9 cellular contexts compared by ENCODE assay signal in the genomic region with DNA sequence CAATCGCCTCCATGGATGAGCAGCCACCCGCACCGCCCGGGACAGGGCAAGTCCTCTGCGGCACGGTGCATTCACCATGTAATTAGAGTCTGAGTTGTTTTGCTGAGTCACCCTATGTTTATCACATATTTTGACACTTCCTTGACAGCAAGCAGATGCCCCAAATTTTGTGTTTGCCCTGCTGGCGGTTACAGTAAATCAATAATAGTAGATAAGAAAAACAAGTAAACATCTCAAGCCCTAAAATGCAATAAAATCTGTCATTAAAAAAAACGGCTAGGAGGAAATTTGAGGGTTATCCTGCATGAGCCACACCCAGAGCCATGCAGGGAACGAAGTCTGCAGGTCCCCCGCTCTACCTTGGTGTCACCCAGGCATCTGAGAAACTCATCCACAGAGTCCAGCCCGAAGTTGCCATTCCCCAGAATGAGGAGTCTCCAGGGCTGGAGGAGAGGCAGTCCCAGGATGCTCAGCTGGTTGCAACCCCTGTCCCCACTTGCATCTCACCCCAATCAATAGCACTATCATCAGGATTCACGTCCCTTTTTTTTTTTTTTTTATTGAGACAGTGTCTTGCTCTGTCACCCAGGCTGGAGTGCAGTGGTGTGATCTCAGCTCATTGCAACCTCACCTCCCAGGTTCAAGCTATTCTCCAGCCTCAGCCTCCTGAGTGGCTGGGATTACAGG. TPM values are rescaled to one million over a fixed set of nuclear protein-coding genes. Genes with fewer than 3 reads are reported as not detected.
A peak's percentile ranks its signal among the peaks of the same experiment; 100 is the strongest.
DNase-seq lines count a peak whose midpoint lies in the region; ATAC-seq, FAIRE-seq and TF ChIP-seq lines count a peak whose summit lies in the region.
"Had no signal": no experiment of that assay in that cellular context is flagged by ENCODE, and none has a peak within 500 bp of the region (broad histone marks: within the 10 kb centered on the region; RNA-seq: fewer than 3 reads in every experiment).

No MANE protein-coding gene starts in this region.

- peak overlapping the region; percentile 50 to 85 for H3K9ac ChIP-seq in K562 (ENCODE audit: insufficient read depth in 1 of 2, low read depth in 2 of 2, low read length in 2 of 2)

- H2AFZ ChIP-seq in K562 (ENCODE audit: low read depth, low read length), result peak overlapping the region; percentile 83

- POLR2A ChIA-PET in K562 (lab: Yijun Ruan, JAX), result interaction anchor here (0.6 to 1.6 kb wide), 3 partner anchors 14 to 151 kb away, joined by 3 to 5 read pairs (median 5); a partner anchor contains a TSS
- POLR2A ChIA-PET in naive thymus-derived CD8-positive, alpha-beta T cell (lab: Charles Lee), result interaction anchor here (0.7 to 0.9 kb wide), 3 partner anchors 12 to 321 kb away, joined by 4 to 6 read pairs (median 4); no protein-coding TSS in a partner anchor

- no peaks in the 10 kb centered on the region for H3K9me3 Mint-ChIP-seq in naive thymus-derived CD8-positive, alpha-beta T cell

- no peaks in the 10 kb centered on the region for H3K79me2 ChIP-seq in K562 (ENCODE audit: control insufficient read depth, insufficient read depth, low read length)

- peak overlapping the region in 6 of 10 donors; percentile 11 to 69 (median 36) for H3K4me3 Mint-ChIP-seq in naive thymus-derived CD8-positive, alpha-beta T cell

- H3K4me3 ChIP-seq in NB4 (ENCODE audit: low read depth, low read length) (no peak overlapping the region), K562 (no peak overlapping the region)
- H3K4me3 ChIP-seq: SK-N-MC had no signal

- peak; percentile 89 for TF ChIP-seq EP300 in K562 (IDR thresholded peaks at IDR 0.05; ENCODE audit: low read length)

- TF ChIP-seq CTCF in NB4 (IDR thresholded peaks at IDR 0.05; ENCODE audit: low read depth, low read length) (no peak), K562 (IDR thresholded peaks at IDR 0.05 in 2 of 3, conservative IDR thresholded peaks at IDR 0.05 in 1 of 3; ENCODE audit: insufficient read depth in 2 of 3, low read depth in 1 of 3, low read length in 3 of 3) (no peak)

- DNase-seq in NCI-H1436 (lab: John Stamatoyannopoulos, UW), result peak; percentile 54
- no peak for DNase-seq in NCI-H1436 treated with DMSO at 0.1 percent for 48 hours (lab: John Stamatoyannopoulos, UW)
- DNase-seq in NB4 (ENCODE audit: low read depth), result peak; percentile 62
- DNase-seq in K562 (ENCODE audit: extremely low read depth in 1 of 4, low spot score in 3 of 4), result peak; percentile 60 to 82 (median 70)
- DNase-seq in naive thymus-derived CD8-positive, alpha-beta T cell, result no peak
- DNase-seq in putamen (ENCODE audit: low spot score), result no peak

- in situ Hi-C loops in K562 (cut with MboI), result no loop called here

- ATAC-seq in K562, result peak; percentile 95
- ATAC-seq in naive thymus-derived CD8-positive, alpha-beta T cell, result no peak
- no peak for ATAC-seq in GM21381 (IDR thresholded peaks at IDR 0.05; ENCODE audit: unreplicated experiment)
- no peak for ATAC-seq in HG02610 (IDR thresholded peaks at IDR 0.05; ENCODE audit: unreplicated experiment)

- no peaks in the 10 kb centered on the region for H3K36me3 ChIP-seq in K562 (ENCODE audit: control insufficient read depth, insufficient read depth, low read length)

- no peaks in the 10 kb centered on the region for H3K9me3 ChIP-seq in K562 (replicated peaks; ENCODE audit: control insufficient read depth, insufficient read depth, low read depth, low read length)

- H3K36me3 Mint-ChIP-seq in naive thymus-derived CD8-positive, alpha-beta T cell, result no peaks in the 10 kb centered on the region

- H3K27ac ChIP-seq in K562 (ENCODE audit: extremely low read depth, low read depth, low read length), result peak overlapping the region; percentile 59; the same call in 2 of the 3 replicates
- H3K27ac ChIP-seq: SK-N-MC had no signal

- H4K20me1 ChIP-seq in K562 (replicated peaks; ENCODE audit: control insufficient read depth, insufficient read depth, low read length), result no peaks in the 10 kb centered on the region

- WGBS in K562 (ENCODE audit: insufficient coverage, low coverage, missing lambda C conversion rate), result 1% methylated on average over 11 of the region's 12 CpGs

- no peaks in the 10 kb centered on the region for H3K27me3 ChIP-seq in K562 (ENCODE audit: control insufficient read depth in 2 of 2, insufficient read depth in 2 of 2, low read length in 2 of 2)

- H3K4me1 ChIP-seq in K562 (replicated peaks in 1 of 2; ENCODE audit: control insufficient read depth in 2 of 2, insufficient read depth in 2 of 2, low read length in 2 of 2), result peaks cover 17 to 19% of the 10 kb centered on the region in 2 experiments

- FAIRE-seq in K562 (lab: Jason Lieb, UNC), result peak; percentile 89

- H3K4me2 ChIP-seq in K562 (ENCODE audit: insufficient read depth, low read length), result peak overlapping the region; percentile 73

- TF ChIP-seq POLR2A in NB4 (IDR thresholded peaks at IDR 0.05; ENCODE audit: extremely low read depth, insufficient read length) (no peak), K562 (conservative IDR thresholded peaks at IDR 0.05) (no peak)

- BruUV-seq in K562 (replicated peaks; lab: Mats Ljungman, UMichigan), result no TSS peak

- 0 out of 4 replicates have a peak, but pooled peaks of 1 of the 2 experiments have one; percentile 2 for TF ChIP-seq RAD21 in K562 (CRISPR knock-in tag; conservative IDR thresholded peaks at IDR 0.05 in 1 of 2, IDR thresholded peaks at IDR 0.05 in 1 of 2)

- H3K9me1 ChIP-seq in K562 (ENCODE audit: control insufficient read depth, insufficient read depth, low read length), result no peaks in the 10 kb centered on the region

- peak overlapping the region in 6 of 10 donors; percentile 16 to 83 (median 72) for H3K27ac Mint-ChIP-seq in naive thymus-derived CD8-positive, alpha-beta T cell

- peaks cover 13 to 30% (median 28%) of the 10 kb centered on the region in 4 donors for H3K4me1 Mint-ChIP-seq in naive thymus-derived CD8-positive, alpha-beta T cell

- intact Hi-C loops in K562 (cut with micrococcal nuclease), result no loop called here

- peaks cover 0 to 5% (median 0%) of the 10 kb centered on the region in 5 donors for H3K27me3 Mint-ChIP-seq in naive thymus-derived CD8-positive, alpha-beta T cell

- CTCF ChIA-PET in K562 (lab: Yijun Ruan, JAX; ENCODE audit: low intra/inter-chr PET ratio), result no interaction called here

TF ChIP-seq in K562, 482 proteins besides CTCF, POLR2A, EP300 and RAD21 (continues in another document):
- TF ChIP-seq SMAD3 (CRISPR knock-in tag; conservative IDR thresholded peaks at IDR 0.05), result no peak
- peak in 1 of 2 experiments; percentile 77; a peak in 2 of 4 replicates for TF ChIP-seq TBL1XR1 (IDR thresholded peaks at IDR 0.05; ENCODE audit: low read length in 2 of 2)

RNA-seq across cellular contexts. Expression of a gene that starts 16.5 kb away (rescaled TPM):
- 78.1 and 101 TPM in 2 replicates for total RNA-seq in K562 (2011; cell fraction: chromatin; rRNA removed; ENCODE audit: low replicate concordance)
- total RNA-seq in K562 (2011; cell fraction: nucleolus; rRNA removed), result 67.5 and 71.5 TPM in 2 replicates
- 66.0 and 71.4 TPM in 2 replicates for total RNA-seq in K562 (2011; cell fraction: nucleoplasm; rRNA removed)
- 43.4 and 54.9 TPM in 2 replicates for total RNA-seq in K562 (2014; rRNA removed)
- 47.3 and 50.5 TPM in 2 replicates for total RNA-seq in K562 (2014; rRNA removed; fragmentation: Illumina TruSeq; extraction: Trizol)
- 20.6 and 21.4 TPM in 2 replicates for total RNA-seq in K562 (2015; rRNA removed; fragmentation: Illumina TruSeq; extraction: Trizol)
- 42.9 and 53.1 TPM in 2 replicates for total RNA-seq in K562 (2021)
- polyA plus RNA-seq in K562 (2011; rRNA removed), result 34.7 and 40.1 TPM in 2 replicates
- 35.5 and 41.2 TPM in 2 replicates for polyA plus RNA-seq in K562 (2011; cell fraction: cytosol; rRNA removed)
- polyA plus RNA-seq in K562 (2011; cell fraction: nucleus; rRNA removed), result 54.0 and 74.4 TPM in 2 replicates
- 30.1 and 68.3 TPM in 2 replicates for polyA plus RNA-seq in K562 (2012)
- 62.4 and 68.4 TPM in 2 replicates for polyA plus RNA-seq in K562 (2014; fragmentation: Illumina TruSeq; extraction: Trizol)
- polyA plus RNA-seq in K562 (2014; fragmentation: Nextera tagmentation; extraction: Ambion mirVana), result 10 to 100 TPM; 50.4 to 62.9 TPM
- polyA plus RNA-seq in K562 (2014; rRNA removed), result 49.1 and 56.0 TPM in 2 replicates
- 31.5 and 36.3 TPM in 2 replicates for polyA minus RNA-seq in K562 (2011; rRNA and poly(A)+ RNA removed)
- 14.5 and 27.7 TPM in 2 replicates for polyA minus RNA-seq in K562 (2011; cell fraction: cytosol; rRNA and poly(A)+ RNA removed)
- polyA minus RNA-seq in K562 (2011; cell fraction: nucleus; rRNA and poly(A)+ RNA removed), result 20.6 and 35.8 TPM in 2 replicates
- total RNA-seq in naive thymus-derived CD8-positive, alpha-beta T cell, result not detected
- polyA plus RNA-seq in naive thymus-derived CD8-positive, alpha-beta T cell, result under 1 TPM in 2 of 3 donors, not detected in 1; 0.07 to 0.52 TPM

RNA-seq across cellular contexts. Expression of a gene that starts 50.7 kb away (rescaled TPM):
- total RNA-seq in K562 (2011; cell fraction: chromatin; rRNA removed; ENCODE audit: low replicate concordance), result 7.4 and 13.0 TPM in 2 replicates
- total RNA-seq in K562 (2011; cell fraction: nucleolus; rRNA removed), result 13.7 and 15.5 TPM in 2 replicates
- 17.9 and 28.3 TPM in 2 replicates for total RNA-seq in K562 (2011; cell fraction: nucleoplasm; rRNA removed)
- 14.1 and 17.1 TPM in 2 replicates for total RNA-seq in K562 (2014; rRNA removed)
- 17.8 and 18.9 TPM in 2 replicates for total RNA-seq in K562 (2014; rRNA removed; fragmentation: Illumina TruSeq; extraction: Trizol)
- 8.2 and 8.8 TPM in 2 replicates for total RNA-seq in K562 (2015; rRNA removed; fragmentation: Illumina TruSeq; extraction: Trizol)
- 12.8 and 14.3 TPM in 2 replicates for total RNA-seq in K562 (2021)
- polyA plus RNA-seq in K562 (2011; rRNA removed), result 36.8 and 38.4 TPM in 2 replicates
- polyA plus RNA-seq in K562 (2011; cell fraction: cytosol; rRNA removed), result 14.5 and 26.4 TPM in 2 replicates
- polyA plus RNA-seq in K562 (2011; cell fraction: nucleus; rRNA removed), result 17.3 and 17.5 TPM in 2 replicates
- 9.6 and 28.4 TPM in 2 replicates for polyA plus RNA-seq in K562 (2012)
- polyA plus RNA-seq in K562 (2014; fragmentation: Illumina TruSeq; extraction: Trizol), result 24.4 and 25.0 TPM in 2 replicates
- 1 to 10 TPM; 2.6 to 3.2 TPM for polyA plus RNA-seq in K562 (2014; fragmentation: Nextera tagmentation; extraction: Ambion mirVana)
- 14.4 and 22.0 TPM in 2 replicates for polyA plus RNA-seq in K562 (2014; rRNA removed)
- 15.4 and 21.1 TPM in 2 replicates for polyA minus RNA-seq in K562 (2011; rRNA and poly(A)+ RNA removed)
- polyA minus RNA-seq in K562 (2011; cell fraction: cytosol; rRNA and poly(A)+ RNA removed), result 13.4 and 15.8 TPM in 2 replicates
- 1.6 and 4.3 TPM in 2 replicates for polyA minus RNA-seq in K562 (2011; cell fraction: nucleus; rRNA and poly(A)+ RNA removed)
- 10 to 100 TPM; 13.9 to 16.3 TPM for total RNA-seq in naive thymus-derived CD8-positive, alpha-beta T cell
- 10 to 100 TPM in 1 of 3 donors, 1 to 10 TPM in 2; 2.2 to 25.3 (median 5.4) TPM for polyA plus RNA-seq in naive thymus-derived CD8-positive, alpha-beta T cell

Comparison
In these comparisons a context has a peak if more than half of its experiments do, and no peak if none do; other contexts are left out.
1. DNase-seq: peak in NCI-H1436 (single experiment), NB4 (single experiment) and K562 (4 of 4); none in NCI-H1436 treated with DMSO at 0.1 percent for 48 hours (single experiment), naive thymus-derived CD8-positive, alpha-beta T cell (0 of 10) and putamen (single experiment).
2. RNA of a gene that starts 16.5 kb away (total RNA-seq): 20.6 to 101 TPM in K562; not detected in naive thymus-derived CD8-positive, alpha-beta T cell; every median in the first group is over 10 times any median in the second.